ENCODE assay signal across 1 cellular context in the genomic region with DNA sequence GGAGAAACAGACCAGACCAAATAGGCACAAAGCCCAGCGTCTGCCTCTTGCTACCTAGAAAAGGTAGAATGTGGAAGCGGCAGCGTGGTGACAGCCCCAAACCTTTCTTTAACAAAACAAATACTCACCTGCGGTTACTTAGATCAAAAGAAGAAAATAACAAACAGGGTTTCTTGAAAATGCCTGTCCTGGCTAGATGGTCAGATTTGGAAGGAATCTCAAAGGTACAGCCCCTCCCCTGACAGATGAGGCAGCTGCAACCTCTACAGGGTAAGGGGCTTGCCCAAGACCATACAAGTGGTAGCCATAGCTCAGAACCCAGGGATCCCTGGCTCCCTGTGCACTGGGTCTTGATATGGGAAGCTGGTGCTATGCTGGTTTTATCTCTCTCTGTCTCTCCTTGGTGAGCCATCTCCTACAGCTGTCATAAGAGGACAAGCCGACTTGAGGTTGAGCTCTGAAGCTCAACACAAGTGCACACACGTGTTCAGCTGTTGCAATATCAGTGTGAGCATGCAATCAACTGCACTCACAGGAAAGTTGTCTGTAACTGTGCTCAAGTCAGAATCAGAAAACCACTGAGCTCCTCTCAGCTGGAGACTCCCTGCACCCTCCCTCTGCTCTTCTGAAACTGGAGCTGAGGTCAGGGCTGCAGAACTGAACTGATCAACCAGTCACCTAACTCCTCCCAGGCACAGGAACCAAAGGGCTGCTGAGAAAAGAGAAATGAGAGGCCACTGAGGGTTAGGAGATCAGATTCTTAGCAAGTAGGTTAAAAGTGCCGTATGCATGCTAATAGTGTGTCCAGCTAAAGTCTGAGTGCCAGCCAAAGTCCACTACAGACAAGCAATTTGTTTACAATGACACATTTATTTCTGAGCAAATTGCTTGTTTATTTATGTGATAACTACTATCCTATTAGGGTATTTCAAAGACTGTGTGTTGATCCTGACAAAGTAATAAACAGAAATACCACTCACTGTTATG.
A peak's percentile ranks its signal among the peaks of the same experiment; 100 is the strongest.
TF ChIP-seq lines count a peak whose summit lies in the region.

No MANE protein-coding gene starts in this region.

TF ChIP-seq in HepG2, 621 proteins besides CTCF, POLR2A, EP300 and RAD21 (continued from another document and continues in another):
- TF ChIP-seq, protein P1, sequence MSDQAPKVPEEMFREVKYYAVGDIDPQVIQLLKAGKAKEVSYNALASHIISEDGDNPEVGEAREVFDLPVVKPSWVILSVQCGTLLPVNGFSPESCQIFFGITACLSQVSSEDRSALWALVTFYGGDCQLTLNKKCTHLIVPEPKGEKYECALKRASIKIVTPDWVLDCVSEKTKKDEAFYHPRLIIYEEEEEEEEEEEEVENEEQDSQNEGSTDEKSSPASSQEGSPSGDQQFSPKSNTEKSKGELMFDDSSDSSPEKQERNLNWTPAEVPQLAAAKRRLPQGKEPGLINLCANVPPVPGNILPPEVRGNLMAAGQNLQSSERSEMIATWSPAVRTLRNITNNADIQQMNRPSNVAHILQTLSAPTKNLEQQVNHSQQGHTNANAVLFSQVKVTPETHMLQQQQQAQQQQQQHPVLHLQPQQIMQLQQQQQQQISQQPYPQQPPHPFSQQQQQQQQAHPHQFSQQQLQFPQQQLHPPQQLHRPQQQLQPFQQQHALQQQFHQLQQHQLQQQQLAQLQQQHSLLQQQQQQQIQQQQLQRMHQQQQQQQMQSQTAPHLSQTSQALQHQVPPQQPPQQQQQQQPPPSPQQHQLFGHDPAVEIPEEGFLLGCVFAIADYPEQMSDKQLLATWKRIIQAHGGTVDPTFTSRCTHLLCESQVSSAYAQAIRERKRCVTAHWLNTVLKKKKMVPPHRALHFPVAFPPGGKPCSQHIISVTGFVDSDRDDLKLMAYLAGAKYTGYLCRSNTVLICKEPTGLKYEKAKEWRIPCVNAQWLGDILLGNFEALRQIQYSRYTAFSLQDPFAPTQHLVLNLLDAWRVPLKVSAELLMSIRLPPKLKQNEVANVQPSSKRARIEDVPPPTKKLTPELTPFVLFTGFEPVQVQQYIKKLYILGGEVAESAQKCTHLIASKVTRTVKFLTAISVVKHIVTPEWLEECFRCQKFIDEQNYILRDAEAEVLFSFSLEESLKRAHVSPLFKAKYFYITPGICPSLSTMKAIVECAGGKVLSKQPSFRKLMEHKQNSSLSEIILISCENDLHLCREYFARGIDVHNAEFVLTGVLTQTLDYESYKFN (CRISPR knock-in tag; conservative IDR thresholded peaks at IDR 0.05): peak; percentile 85
- TF ChIP-seq, protein P2, sequence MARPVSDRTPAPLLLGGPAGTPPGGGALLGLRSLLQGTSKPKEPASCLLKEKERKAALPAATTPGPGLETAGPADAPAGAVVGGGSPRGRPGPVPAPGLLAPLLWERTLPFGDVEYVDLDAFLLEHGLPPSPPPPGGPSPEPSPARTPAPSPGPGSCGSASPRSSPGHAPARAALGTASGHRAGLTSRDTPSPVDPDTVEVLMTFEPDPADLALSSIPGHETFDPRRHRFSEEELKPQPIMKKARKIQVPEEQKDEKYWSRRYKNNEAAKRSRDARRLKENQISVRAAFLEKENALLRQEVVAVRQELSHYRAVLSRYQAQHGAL (CRISPR knock-in tag; IDR thresholded peaks at IDR 0.05; ENCODE audit: not compliant biosample characterization): no peak
- TF ChIP-seq ZNF674 (CRISPR knock-in tag; IDR thresholded peaks at IDR 0.05; ENCODE audit: low read depth) (no peak), ZNF10 (CRISPR knock-in tag; IDR thresholded peaks at IDR 0.05; ENCODE audit: borderline replicate concordance, low read depth) (no peak), ARNT2 (CRISPR knock-in tag; IDR thresholded peaks at IDR 0.05; ENCODE audit: low read depth) (0 out of 2 replicates have a peak, but pooled peaks have one; percentile 22), FOXC1 (CRISPR knock-in tag; IDR thresholded peaks at IDR 0.05; ENCODE audit: borderline replicate concordance) (peak; percentile 21; the same call in 1 of the 2 replicates), THAP11 (CRISPR knock-in tag; IDR thresholded peaks at IDR 0.05) (0 out of 2 replicates have a peak, but pooled peaks have one; percentile 11), POGZ (CRISPR knock-in tag; IDR thresholded peaks at IDR 0.05) (no peak), ZBTB8A (CRISPR knock-in tag; IDR thresholded peaks at IDR 0.05; ENCODE audit: borderline replicate concordance, low read depth) (no peak), ZNF563 (CRISPR knock-in tag; IDR thresholded peaks at IDR 0.05) (peak; percentile 12; the same call in 1 of the 2 replicates), ZNF816 (CRISPR knock-in tag; IDR thresholded peaks at IDR 0.05; ENCODE audit: borderline replicate concordance) (no peak), HMGA1 (CRISPR knock-in tag; conservative IDR thresholded peaks at IDR 0.05) (no peak), RXRA (CRISPR knock-in tag; IDR thresholded peaks at IDR 0.05) (peak; percentile 71; the same call in 1 of the 2 replicates), ZNF652 (CRISPR knock-in tag; IDR thresholded peaks at IDR 0.05; ENCODE audit: borderline replicate concordance, low read depth) (no peak), THYN1 (CRISPR knock-in tag; IDR thresholded peaks at IDR 0.05; ENCODE audit: borderline replicate concordance, low read depth) (no peak), ZNF333 (CRISPR knock-in tag; IDR thresholded peaks at IDR 0.05; ENCODE audit: borderline replicate concordance) (no peak), ZNF432 (CRISPR knock-in tag; IDR thresholded peaks at IDR 0.05; ENCODE audit: borderline replicate concordance) (no peak), CHD4 (IDR thresholded peaks at IDR 0.05; ENCODE audit: borderline replicate concordance, low read length) (no peak), SP4 (CRISPR knock-in tag; IDR thresholded peaks at IDR 0.05) (peak; percentile 51), ZNF607 (CRISPR knock-in tag; IDR thresholded peaks at IDR 0.05; ENCODE audit: borderline replicate concordance) (0 out of 2 replicates have a peak, but pooled peaks have one; percentile 45), ZNF567 (CRISPR knock-in tag; IDR thresholded peaks at IDR 0.05; ENCODE audit: borderline replicate concordance) (no peak), ZNF720 (CRISPR knock-in tag; IDR thresholded peaks at IDR 0.05) (no peak), ZNF335 (CRISPR knock-in tag; IDR thresholded peaks at IDR 0.05) (peak; percentile 57; the same call in 1 of the 2 replicates), KMT2B (CRISPR knock-in tag; IDR thresholded peaks at IDR 0.05) (no peak), ZNF274 (CRISPR knock-in tag; IDR thresholded peaks at IDR 0.05) (no peak), HHEX (CRISPR knock-in tag; IDR thresholded peaks at IDR 0.05) (peak; percentile 60; the same call in 1 of the 2 replicates), PHF5A (CRISPR knock-in tag; IDR thresholded peaks at IDR 0.05; ENCODE audit: low read depth, unreplicated experiment) (no peak), YEATS2 (CRISPR knock-in tag; IDR thresholded peaks at IDR 0.05; ENCODE audit: borderline replicate concordance) (no peak), NFIB (CRISPR knock-in tag; IDR thresholded peaks at IDR 0.05; ENCODE audit: borderline replicate concordance) (no peak), MLLT10 (CRISPR knock-in tag; IDR thresholded peaks at IDR 0.05) (no peak)
- TF ChIP-seq, protein P3, sequence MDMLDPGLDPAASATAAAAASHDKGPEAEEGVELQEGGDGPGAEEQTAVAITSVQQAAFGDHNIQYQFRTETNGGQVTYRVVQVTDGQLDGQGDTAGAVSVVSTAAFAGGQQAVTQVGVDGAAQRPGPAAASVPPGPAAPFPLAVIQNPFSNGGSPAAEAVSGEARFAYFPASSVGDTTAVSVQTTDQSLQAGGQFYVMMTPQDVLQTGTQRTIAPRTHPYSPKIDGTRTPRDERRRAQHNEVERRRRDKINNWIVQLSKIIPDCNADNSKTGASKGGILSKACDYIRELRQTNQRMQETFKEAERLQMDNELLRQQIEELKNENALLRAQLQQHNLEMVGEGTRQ (IDR thresholded peaks at IDR 0.05; ENCODE audit: low read depth, low read length): peak; percentile 32; the same call in 1 of the 2 replicates
- TF ChIP-seq, protein P3 (CRISPR knock-in tag; IDR thresholded peaks at IDR 0.05; ENCODE audit: borderline replicate concordance): 0 out of 2 replicates have a peak, but pooled peaks have one; percentile 25
- TF ChIP-seq, protein P4, sequence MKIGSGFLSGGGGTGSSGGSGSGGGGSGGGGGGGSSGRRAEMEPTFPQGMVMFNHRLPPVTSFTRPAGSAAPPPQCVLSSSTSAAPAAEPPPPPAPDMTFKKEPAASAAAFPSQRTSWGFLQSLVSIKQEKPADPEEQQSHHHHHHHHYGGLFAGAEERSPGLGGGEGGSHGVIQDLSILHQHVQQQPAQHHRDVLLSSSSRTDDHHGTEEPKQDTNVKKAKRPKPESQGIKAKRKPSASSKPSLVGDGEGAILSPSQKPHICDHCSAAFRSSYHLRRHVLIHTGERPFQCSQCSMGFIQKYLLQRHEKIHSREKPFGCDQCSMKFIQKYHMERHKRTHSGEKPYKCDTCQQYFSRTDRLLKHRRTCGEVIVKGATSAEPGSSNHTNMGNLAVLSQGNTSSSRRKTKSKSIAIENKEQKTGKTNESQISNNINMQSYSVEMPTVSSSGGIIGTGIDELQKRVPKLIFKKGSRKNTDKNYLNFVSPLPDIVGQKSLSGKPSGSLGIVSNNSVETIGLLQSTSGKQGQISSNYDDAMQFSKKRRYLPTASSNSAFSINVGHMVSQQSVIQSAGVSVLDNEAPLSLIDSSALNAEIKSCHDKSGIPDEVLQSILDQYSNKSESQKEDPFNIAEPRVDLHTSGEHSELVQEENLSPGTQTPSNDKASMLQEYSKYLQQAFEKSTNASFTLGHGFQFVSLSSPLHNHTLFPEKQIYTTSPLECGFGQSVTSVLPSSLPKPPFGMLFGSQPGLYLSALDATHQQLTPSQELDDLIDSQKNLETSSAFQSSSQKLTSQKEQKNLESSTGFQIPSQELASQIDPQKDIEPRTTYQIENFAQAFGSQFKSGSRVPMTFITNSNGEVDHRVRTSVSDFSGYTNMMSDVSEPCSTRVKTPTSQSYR (CRISPR knock-in tag; IDR thresholded peaks at IDR 0.05; ENCODE audit: borderline replicate concordance): no peak
- TF ChIP-seq, protein P5, sequence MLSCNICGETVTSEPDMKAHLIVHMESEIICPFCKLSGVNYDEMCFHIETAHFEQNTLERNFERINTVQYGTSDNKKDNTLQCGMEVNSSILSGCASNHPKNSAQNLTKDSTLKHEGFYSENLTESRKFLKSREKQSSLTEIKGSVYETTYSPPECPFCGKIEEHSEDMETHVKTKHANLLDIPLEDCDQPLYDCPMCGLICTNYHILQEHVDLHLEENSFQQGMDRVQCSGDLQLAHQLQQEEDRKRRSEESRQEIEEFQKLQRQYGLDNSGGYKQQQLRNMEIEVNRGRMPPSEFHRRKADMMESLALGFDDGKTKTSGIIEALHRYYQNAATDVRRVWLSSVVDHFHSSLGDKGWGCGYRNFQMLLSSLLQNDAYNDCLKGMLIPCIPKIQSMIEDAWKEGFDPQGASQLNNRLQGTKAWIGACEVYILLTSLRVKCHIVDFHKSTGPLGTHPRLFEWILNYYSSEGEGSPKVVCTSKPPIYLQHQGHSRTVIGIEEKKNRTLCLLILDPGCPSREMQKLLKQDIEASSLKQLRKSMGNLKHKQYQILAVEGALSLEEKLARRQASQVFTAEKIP (CRISPR knock-in tag; IDR thresholded peaks at IDR 0.05; ENCODE audit: borderline replicate concordance): no peak
- TF ChIP-seq, protein P6, sequence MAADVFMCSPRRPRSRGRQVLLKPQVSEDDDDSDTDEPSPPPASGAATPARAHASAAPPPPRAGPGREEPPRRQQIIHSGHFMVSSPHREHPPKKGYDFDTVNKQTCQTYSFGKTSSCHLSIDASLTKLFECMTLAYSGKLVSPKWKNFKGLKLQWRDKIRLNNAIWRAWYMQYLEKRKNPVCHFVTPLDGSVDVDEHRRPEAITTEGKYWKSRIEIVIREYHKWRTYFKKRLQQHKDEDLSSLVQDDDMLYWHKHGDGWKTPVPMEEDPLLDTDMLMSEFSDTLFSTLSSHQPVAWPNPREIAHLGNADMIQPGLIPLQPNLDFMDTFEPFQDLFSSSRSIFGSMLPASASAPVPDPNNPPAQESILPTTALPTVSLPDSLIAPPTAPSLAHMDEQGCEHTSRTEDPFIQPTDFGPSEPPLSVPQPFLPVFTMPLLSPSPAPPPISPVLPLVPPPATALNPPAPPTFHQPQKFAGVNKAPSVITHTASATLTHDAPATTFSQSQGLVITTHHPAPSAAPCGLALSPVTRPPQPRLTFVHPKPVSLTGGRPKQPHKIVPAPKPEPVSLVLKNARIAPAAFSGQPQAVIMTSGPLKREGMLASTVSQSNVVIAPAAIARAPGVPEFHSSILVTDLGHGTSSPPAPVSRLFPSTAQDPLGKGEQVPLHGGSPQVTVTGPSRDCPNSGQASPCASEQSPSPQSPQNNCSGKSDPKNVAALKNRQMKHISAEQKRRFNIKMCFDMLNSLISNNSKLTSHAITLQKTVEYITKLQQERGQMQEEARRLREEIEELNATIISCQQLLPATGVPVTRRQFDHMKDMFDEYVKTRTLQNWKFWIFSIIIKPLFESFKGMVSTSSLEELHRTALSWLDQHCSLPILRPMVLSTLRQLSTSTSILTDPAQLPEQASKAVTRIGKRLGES (CRISPR knock-in tag; IDR thresholded peaks at IDR 0.05; ENCODE audit: borderline replicate concordance): no peak
- TF ChIP-seq, protein P7, sequence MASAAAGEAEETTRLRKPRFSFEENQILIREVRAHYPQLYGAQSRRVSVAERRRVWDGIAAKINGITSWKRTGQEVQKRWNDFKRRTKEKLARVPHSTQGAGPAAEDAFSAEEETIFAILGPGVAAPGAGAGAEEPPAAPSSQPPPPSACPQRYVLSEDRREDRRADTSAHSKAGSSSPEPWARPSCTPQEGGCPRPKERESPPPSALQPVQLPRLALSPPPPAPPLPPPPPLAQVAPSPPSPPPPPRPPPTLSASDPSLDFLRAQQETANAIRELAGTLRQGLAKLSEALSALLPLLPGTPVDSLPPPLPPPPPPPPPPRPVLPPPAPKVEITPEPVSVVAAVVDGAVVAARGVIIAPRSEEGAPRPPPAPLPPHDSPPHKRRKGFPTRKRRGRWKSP (CRISPR knock-in tag; IDR thresholded peaks at IDR 0.05): 0 out of 2 replicates have a peak, but pooled peaks have one; percentile 16
- TF ChIP-seq, protein P8, sequence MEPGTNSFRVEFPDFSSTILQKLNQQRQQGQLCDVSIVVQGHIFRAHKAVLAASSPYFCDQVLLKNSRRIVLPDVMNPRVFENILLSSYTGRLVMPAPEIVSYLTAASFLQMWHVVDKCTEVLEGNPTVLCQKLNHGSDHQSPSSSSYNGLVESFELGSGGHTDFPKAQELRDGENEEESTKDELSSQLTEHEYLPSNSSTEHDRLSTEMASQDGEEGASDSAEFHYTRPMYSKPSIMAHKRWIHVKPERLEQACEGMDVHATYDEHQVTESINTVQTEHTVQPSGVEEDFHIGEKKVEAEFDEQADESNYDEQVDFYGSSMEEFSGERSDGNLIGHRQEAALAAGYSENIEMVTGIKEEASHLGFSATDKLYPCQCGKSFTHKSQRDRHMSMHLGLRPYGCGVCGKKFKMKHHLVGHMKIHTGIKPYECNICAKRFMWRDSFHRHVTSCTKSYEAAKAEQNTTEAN (CRISPR knock-in tag; conservative IDR thresholded peaks at IDR 0.05): no peak
